In genomic region chr13:35761440-35762252, GRCh38 we compare ENCODE assay signal across 15 cellular contexts.
DNase-seq lines count a peak whose midpoint lies in the region; ATAC-seq, FAIRE-seq and TF ChIP-seq lines count a peak whose summit lies in the region.
"Had no signal": no experiment of that assay in that cellular context is flagged by ENCODE, and none has a peak within 500 bp of the region (broad histone marks: within the 10 kb centered on the region; RNA-seq: fewer than 3 reads in every experiment).

No MANE protein-coding gene starts in this region.

- no peak overlapping the region for H4K91ac ChIP-seq in IMR-90 (ENCODE audit: insufficient read depth, low read depth, low read length)
- no peak overlapping the region for H4K91ac ChIP-seq in trophoblast cell (ENCODE audit: low read depth, low read length)

- CTCF ChIA-PET in IMR-90 (lab: Yijun Ruan, JAX): no interaction called here

- H3K4ac ChIP-seq in IMR-90 (ENCODE audit: low read depth, low read length): no peak overlapping the region
- no peak overlapping the region for H3K4ac ChIP-seq in trophoblast cell (ENCODE audit: low read depth, low read length)

- TF ChIP-seq CTCF in D721Med (IDR thresholded peaks at IDR 0.05; ENCODE audit: insufficient read depth, missing control alignments) (no peak), IMR-90 (conservative IDR thresholded peaks at IDR 0.05; ENCODE audit: low read depth, low read length) (no peak), endodermal cell (conservative IDR thresholded peaks at IDR 0.05) (no peak)

- FAIRE-seq in D721Med (lab: Jason Lieb, UNC): peak; percentile 75

- H3K79me1 ChIP-seq in IMR-90 (ENCODE audit: low read depth in 1 of 2, low read length in 2 of 2): no peaks in the 10 kb centered on the region
- no peaks in the 10 kb centered on the region for H3K79me1 ChIP-seq in trophoblast cell (ENCODE audit: low read length)

- H2BK12ac ChIP-seq in trophoblast cell (ENCODE audit: low read length): no peak overlapping the region

- peaks cover 2% of the 10 kb centered on the region for H3K27me3 Mint-ChIP-seq in endodermal cell (ENCODE audit: insufficient read depth)
- H3K27me3 Mint-ChIP-seq: CD8-positive, alpha-beta memory T cell had no signal

- no TSS peak for BruUV-seq in IMR-90 (replicated peaks; lab: Mats Ljungman, UMichigan)

- no peaks in the 10 kb centered on the region for H3K9me1 ChIP-seq in IMR-90 (ENCODE audit: insufficient read depth, low read length)

- 100% methylated on average over 1 of the region's 2 CpGs for WGBS in IMR-90 (ENCODE audit: extremely low coverage in 2 of 2, insufficient read length in 1 of 2), 2 experiments
- WGBS in endodermal cell (ENCODE audit: insufficient coverage in 1 of 2, insufficient read length in 1 of 2), 2 experiments: 88% methylated on average over 2 of the region's 2 CpGs; no CpG with 5 or more reads in 1 of the 2 experiments
- 100% methylated on average over 2 of the region's 2 CpGs for WGBS in trophoblast cell (ENCODE audit: extremely low coverage, insufficient coverage, insufficient read length)

- H3K4me2 ChIP-seq in IMR-90 (ENCODE audit: low read depth, low read length): no peak overlapping the region
- no peak overlapping the region for H3K4me2 ChIP-seq in trophoblast cell (ENCODE audit: low read length)
- H3K4me2 ChIP-seq: BLaER1 had no signal

- in situ Hi-C loops in IMR-90 (cut with MboI; ENCODE audit: low sequenced_read_pairs): no loop called here

- no peak overlapping the region for H4K12ac ChIP-seq in trophoblast cell (ENCODE audit: low read depth, low read length)

- H3K4me3 Mint-ChIP-seq in endodermal cell: no peak overlapping the region
- H3K4me3 Mint-ChIP-seq: CD8-positive, alpha-beta memory T cell had no signal

- H4K8ac ChIP-seq in IMR-90 (ENCODE audit: low read depth in 2 of 2, low read length in 2 of 2): no peak overlapping the region
- no peak overlapping the region for H4K8ac ChIP-seq in trophoblast cell (ENCODE audit: low read depth, low read length)

- no peak overlapping the region for H3K14ac ChIP-seq in IMR-90 (replicated peaks; ENCODE audit: low read depth, low read length)
- no peak overlapping the region for H3K14ac ChIP-seq in trophoblast cell (ENCODE audit: low read length)

- no peak overlapping the region for H2AFZ ChIP-seq in IMR-90 (replicated peaks; ENCODE audit: low read length, poor library complexity)
- H2AFZ ChIP-seq in trophoblast cell (ENCODE audit: insufficient read depth, low read length, poor library complexity): no peak overlapping the region
- H2AFZ ChIP-seq: GM23248 had no signal

- H3K9me3 ChIP-seq in IMR-90 (ENCODE audit: control insufficient read depth, insufficient read depth, low read length) (no peaks in the 10 kb centered on the region), endodermal cell (ENCODE audit: control insufficient read depth, low read length) (peaks cover 21% of the 10 kb centered on the region), trophoblast cell (ENCODE audit: insufficient read depth, low read depth, low read length) (peaks cover 2% of the 10 kb centered on the region)

- no peak for ATAC-seq in IMR-90 (ENCODE audit: low read depth)
- ATAC-seq: GM12878 had no signal

- H3K9me3 Mint-ChIP-seq in endodermal cell: peaks cover 8% of the 10 kb centered on the region

- dilution Hi-C loops in IMR-90 (cut with HindIII; ENCODE audit: low sequenced_read_pairs, unreplicated experiment): no loop called here

- intact Hi-C loops in IMR-90 (cut with micrococcal nuclease): no loop called here

- no peaks in the 10 kb centered on the region for H3K36me3 Mint-ChIP-seq in endodermal cell (ENCODE audit: low read depth)
- H3K36me3 Mint-ChIP-seq: CD8-positive, alpha-beta memory T cell had no signal

- H3K18ac ChIP-seq in IMR-90 (ENCODE audit: low read depth, low read length) (no peak overlapping the region), trophoblast cell (ENCODE audit: low read length) (no peak overlapping the region)

- H3K9ac ChIP-seq in IMR-90 (ENCODE audit: low read depth, low read length) (no peak overlapping the region), endodermal cell (ENCODE audit: extremely low read depth, low read length, poor library complexity, severe bottlenecking) (no peak overlapping the region), trophoblast cell (ENCODE audit: low read length) (no peak overlapping the region)
- H3K9ac ChIP-seq: BLaER1, GM23248 had no signal

- no peak overlapping the region for H3K23ac ChIP-seq in IMR-90 (ENCODE audit: low read depth, low read length)
- H3K23ac ChIP-seq in trophoblast cell (ENCODE audit: low read length): peak overlapping the region; percentile 28

- H3K56ac ChIP-seq in IMR-90 (ENCODE audit: extremely low read depth, insufficient read depth, low read length): no peak overlapping the region

- H3K4me3 ChIP-seq in IMR-90 (ENCODE audit: insufficient read depth, low read depth, low read length): no peak overlapping the region
- H3K4me3 ChIP-seq in endodermal cell (ENCODE audit: low read length): peak overlapping the region; percentile 9
- no peak overlapping the region for H3K4me3 ChIP-seq in trophoblast cell (ENCODE audit: low read depth, low read length)
- H3K4me3 ChIP-seq: BLaER1, GM12878, GM23248 had no signal

- H2BK15ac ChIP-seq in IMR-90 (ENCODE audit: low read depth, low read length): no peak overlapping the region

- no peak overlapping the region for H4K5ac ChIP-seq in IMR-90 (ENCODE audit: low read depth, low read length)

- H3K27ac ChIP-seq in IMR-90 (ENCODE audit: insufficient read depth, low read length) (no peak overlapping the region), endodermal cell (ENCODE audit: low read depth, low read length) (no peak overlapping the region), trophoblast cell (ENCODE audit: low read depth, low read length) (no peak overlapping the region)
- H3K27ac ChIP-seq: BLaER1, GM23248 had no signal

- POLR2A ChIA-PET in IMR-90 (lab: Charles Lee; ENCODE audit: unreplicated experiment): no interaction called here

- H2BK120ac ChIP-seq in IMR-90 (ENCODE audit: low read depth, low read length) (no peak overlapping the region), trophoblast cell (ENCODE audit: insufficient read depth, low read length, poor library complexity) (no peak overlapping the region)

- no peaks in the 10 kb centered on the region for H3K79me2 ChIP-seq in trophoblast cell (ENCODE audit: control insufficient read depth, insufficient read depth, low read length, poor library complexity)

- peaks cover 15% of the 10 kb centered on the region for H3K4me1 Mint-ChIP-seq in endodermal cell
- H3K4me1 Mint-ChIP-seq: CD8-positive, alpha-beta memory T cell had no signal

- H3K27ac Mint-ChIP-seq in endodermal cell: no peak overlapping the region
- H3K27ac Mint-ChIP-seq: CD8-positive, alpha-beta memory T cell had no signal

- no peaks in the 10 kb centered on the region for H4K20me1 ChIP-seq in IMR-90 (ENCODE audit: insufficient read depth, low read length)
- H4K20me1 ChIP-seq: BLaER1 had no signal

- H3K4me1 ChIP-seq in IMR-90 (ENCODE audit: control insufficient read depth, insufficient read depth, low read length) (peaks cover 3% of the 10 kb centered on the region), endodermal cell (ENCODE audit: control insufficient read depth, insufficient read depth, low read length) (peaks cover 16% of the 10 kb centered on the region), trophoblast cell (ENCODE audit: control insufficient read depth in 1 of 2, insufficient read depth in 2 of 2, low read length in 2 of 2) (peaks cover 0 to 2% of the 10 kb centered on the region in 2 experiments)
- H3K4me1 ChIP-seq: BLaER1, Caco-2 had no signal

- no peak overlapping the region for H2AK9ac ChIP-seq in IMR-90 (replicated peaks; ENCODE audit: low read depth, low read length, poor library complexity)

- no peak for TF ChIP-seq RAD21 in IMR-90 (IDR thresholded peaks at IDR 0.05; ENCODE audit: low read length)

- DNase-seq in D721Med (ENCODE audit: insufficient read length, low spot score) (no peak), IMR-90 (no peak), endodermal cell (no peak), trophoblast cell (no peak), GF-D8 (lab: John Stamatoyannopoulos, UW) (no peak), NOMO-1 treated with DMSO at 0.1 percent for 48 hours (lab: John Stamatoyannopoulos, UW; ENCODE audit: unreplicated experiment) (no peak), RPMI8226 (no peak)
- DNase-seq: 8988T; AML-193; Caco-2; CD8-positive, alpha-beta memory T cell; GM23248; H7 had no signal

- H2AK5ac ChIP-seq in IMR-90 (ENCODE audit: low read depth, low read length) (no peak overlapping the region), trophoblast cell (ENCODE audit: low read length) (no peak overlapping the region)

- peaks cover 4% of the 10 kb centered on the region for H3K27me3 ChIP-seq in IMR-90 (ENCODE audit: control insufficient read depth, insufficient read depth, low read length)
- H3K27me3 ChIP-seq in endodermal cell (ENCODE audit: control insufficient read depth, insufficient read depth, low read length, poor library complexity, severe bottlenecking): no peaks in the 10 kb centered on the region
- H3K27me3 ChIP-seq in trophoblast cell (ENCODE audit: insufficient read depth, low read length): no peaks in the 10 kb centered on the region
- H3K27me3 ChIP-seq: BLaER1 had no signal

- TF ChIP-seq POLR2A in IMR-90 (IDR thresholded peaks at IDR 0.05; ENCODE audit: low read depth, low read length): no peak

- H2BK5ac ChIP-seq in IMR-90 (ENCODE audit: low read depth, low read length, poor library complexity, severe bottlenecking) (peak overlapping the region; percentile 94), trophoblast cell (ENCODE audit: low read depth, low read length, poor library complexity) (no peak overlapping the region)

- no peak overlapping the region for H2BK20ac ChIP-seq in IMR-90 (ENCODE audit: low read depth, low read length)

- H3K36me3 ChIP-seq in IMR-90 (ENCODE audit: control insufficient read depth, insufficient read depth, low read length): no peaks in the 10 kb centered on the region
- no peaks in the 10 kb centered on the region for H3K36me3 ChIP-seq in endodermal cell (ENCODE audit: control insufficient read depth, insufficient read depth, low read length)
- no peaks in the 10 kb centered on the region for H3K36me3 ChIP-seq in trophoblast cell (ENCODE audit: control insufficient read depth in 1 of 2, insufficient read depth in 2 of 2, low read length in 2 of 2)
- H3K36me3 ChIP-seq: BLaER1 had no signal

TF ChIP-seq in IMR-90, 13 proteins besides CTCF, POLR2A, EP300 and RAD21 (continues in another document):
- TF ChIP-seq SMC3 (IDR thresholded peaks at IDR 0.05; ENCODE audit: low read depth, low read length) (no peak), FOS (IDR thresholded peaks at IDR 0.05; ENCODE audit: low read depth, low read length) (no peak), CEBPB (IDR thresholded peaks at IDR 0.05; ENCODE audit: low read depth, low read length) (no peak), MAZ (IDR thresholded peaks at IDR 0.05; ENCODE audit: borderline replicate concordance, low read depth, low read length) (no peak)
